1 cellular context compared by ENCODE assay signal in genomic region chr1:119968068-119968492, GRCh38.
A peak's percentile ranks its signal among the peaks of the same experiment; 100 is the strongest.
TF ChIP-seq lines count a peak whose summit lies in the region.

No MANE protein-coding gene starts in this region.

TF ChIP-seq in HepG2, 621 proteins besides CTCF, POLR2A, EP300 and RAD21 (continued from another document):
- TF ChIP-seq CENPBD1 (CRISPR knock-in tag; IDR thresholded peaks at IDR 0.05; ENCODE audit: borderline replicate concordance, low read depth) = no peak
- peak; percentile 16; the same call in 1 of the 2 replicates for TF ChIP-seq JUND (CRISPR knock-in tag; IDR thresholded peaks at IDR 0.05)
- peak; percentile 92 for TF ChIP-seq SRF (IDR thresholded peaks at IDR 0.05; ENCODE audit: low read depth, low read length)
- TF ChIP-seq ZNF780A (CRISPR knock-in tag; IDR thresholded peaks at IDR 0.05) = no peak
- TF ChIP-seq MAFK (conservative IDR thresholded peaks at IDR 0.05 in 1 of 2, IDR thresholded peaks at IDR 0.05 in 1 of 2; ENCODE audit: low read length in 2 of 2) = peak; percentile 62 to 67
- TF ChIP-seq SMC3 (IDR thresholded peaks at IDR 0.05; ENCODE audit: low read length) = peak; percentile 95
- TF ChIP-seq EEA1 (CRISPR knock-in tag; IDR thresholded peaks at IDR 0.05; ENCODE audit: borderline replicate concordance) = no peak
- TF ChIP-seq STAG1 (CRISPR knock-in tag; IDR thresholded peaks at IDR 0.05) = peak; percentile 79
- peak; percentile 52; the same call in 1 of the 2 replicates for TF ChIP-seq FOSL2 (CRISPR knock-in tag; IDR thresholded peaks at IDR 0.05)
